10 cellular contexts compared by ENCODE assay signal in the genomic region with DNA sequence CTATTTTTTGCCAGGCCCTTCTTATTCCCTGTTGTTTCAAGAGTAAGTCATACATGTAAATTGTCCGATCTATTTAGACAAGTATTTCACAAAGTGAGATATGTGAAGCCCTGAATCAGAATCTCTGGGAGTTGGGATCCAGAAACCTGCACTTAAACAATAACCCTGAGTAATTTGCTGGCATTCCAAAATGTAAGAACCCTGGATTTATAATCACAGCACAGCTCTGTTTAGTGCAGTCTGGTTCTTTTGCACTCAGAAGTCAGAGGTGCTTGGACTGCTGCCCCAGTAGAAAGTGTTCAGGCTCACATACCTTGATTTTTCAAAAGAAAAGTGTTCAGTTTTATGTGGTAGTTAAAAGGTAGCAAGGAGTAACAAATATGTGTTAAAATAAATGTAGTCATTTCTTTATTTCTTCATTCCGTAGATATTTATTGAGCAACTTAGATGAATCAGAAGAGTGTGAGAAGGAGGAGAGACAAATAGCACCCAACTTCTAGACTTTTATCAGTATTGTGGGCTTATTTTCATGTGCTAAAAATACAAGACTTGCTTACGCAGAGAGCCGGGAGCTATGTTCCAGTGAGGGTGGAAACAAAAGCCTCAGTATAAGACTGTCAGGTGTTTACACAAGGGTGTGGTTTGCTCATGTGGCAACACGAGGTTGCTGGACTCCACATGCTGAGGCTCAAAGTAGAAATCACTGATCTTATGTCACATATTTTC.
DNase-seq lines count a peak whose midpoint lies in the region; ATAC-seq and TF ChIP-seq lines count a peak whose summit lies in the region.
"Had no signal": no experiment of that assay in that cellular context is flagged by ENCODE, and none has a peak within 500 bp of the region (broad histone marks: within the 10 kb centered on the region; RNA-seq: fewer than 3 reads in every experiment).

No MANE protein-coding gene starts in this region.

- H3K9me3 ChIP-seq in CD4-positive, CD25-positive, alpha-beta regulatory T cell (ENCODE audit: control insufficient read depth in 2 of 2, low read length in 2 of 2), result no peaks in the 10 kb centered on the region
- no peaks in the 10 kb centered on the region for H3K9me3 ChIP-seq in colonic mucosa

- intact Hi-C loops in colonic mucosa (cut with DNase I), result no loop called here

- no peaks in the 10 kb centered on the region for H3K27me3 Mint-ChIP-seq in CD4-positive, CD25-positive, alpha-beta regulatory T cell
- no peaks in the 10 kb centered on the region for H3K27me3 Mint-ChIP-seq in mesothelial cell of epicardium (ENCODE audit: low read depth)
- no peaks in the 10 kb centered on the region for H3K27me3 Mint-ChIP-seq in activated CD4-positive, alpha-beta T cell treated with anti-CD3 and anti-CD28 coated beads, Interleukin-2, amount 10 ng/mL, durations not matched to agents 7 days and 5 days

- H3K9ac ChIP-seq in colonic mucosa (ENCODE audit: low read depth in 2 of 2, low read length in 2 of 2), result peak overlapping the region in 1 of 2 donors; percentile 51
- H3K9ac ChIP-seq: BLaER1 treated with 17β-estradiol and CSF1 and Interleukin-3, amounts not matched to agents 10 nM and 100 nM had no signal

- H3K27me3 ChIP-seq in CD4-positive, CD25-positive, alpha-beta regulatory T cell (ENCODE audit: control insufficient read depth, insufficient read depth, low read length), result no peaks in the 10 kb centered on the region
- no peaks in the 10 kb centered on the region for H3K27me3 ChIP-seq in colonic mucosa
- H3K27me3 ChIP-seq: BLaER1 treated with 17β-estradiol and CSF1 and Interleukin-3, amounts not matched to agents 10 nM and 100 nM had no signal

- peak overlapping the region in 1 of 3 donors; percentile 32 for H3K27ac Mint-ChIP-seq in CD4-positive, CD25-positive, alpha-beta regulatory T cell
- H3K27ac Mint-ChIP-seq in mesothelial cell of epicardium, result peak overlapping the region; percentile 57
- no peak overlapping the region for H3K27ac Mint-ChIP-seq in activated CD4-positive, alpha-beta T cell treated with anti-CD3 and anti-CD28 coated beads, Interleukin-2, amount 10 ng/mL, durations not matched to agents 7 days and 5 days

- POLR2A ChIA-PET in activated CD4-positive, alpha-beta T cell treated with anti-CD3 and anti-CD28 coated beads, Interleukin-2, amount 10 ng/mL, durations not matched to agents 7 days and 5 days (lab: Charles Lee), result no interaction called here

- no peak for ATAC-seq in CD4-positive, CD25-positive, alpha-beta regulatory T cell (ENCODE audit: low read depth in 2 of 2)
- ATAC-seq in GM18519 (IDR thresholded peaks at IDR 0.05; ENCODE audit: low FRiP score, unreplicated experiment), result no peak

- peaks cover 7 to 27% (median 14%) of the 10 kb centered on the region in 4 donors for H3K4me1 Mint-ChIP-seq in CD4-positive, CD25-positive, alpha-beta regulatory T cell
- H3K4me1 Mint-ChIP-seq in mesothelial cell of epicardium, result peaks cover 9% of the 10 kb centered on the region
- peaks cover 11% of the 10 kb centered on the region for H3K4me1 Mint-ChIP-seq in activated CD4-positive, alpha-beta T cell treated with anti-CD3 and anti-CD28 coated beads, Interleukin-2, amount 10 ng/mL, durations not matched to agents 7 days and 5 days

- no peaks in the 10 kb centered on the region for H3K4me1 ChIP-seq in CD4-positive, CD25-positive, alpha-beta regulatory T cell (ENCODE audit: control insufficient read depth, insufficient read depth, low read length, poor library complexity, severe bottlenecking)
- no peaks in the 10 kb centered on the region for H3K4me1 ChIP-seq in colonic mucosa
- H3K4me1 ChIP-seq: BLaER1 treated with 17β-estradiol and CSF1 and Interleukin-3, amounts not matched to agents 10 nM and 100 nM had no signal

- H3K4me3 ChIP-seq in CD4-positive, CD25-positive, alpha-beta regulatory T cell (ENCODE audit: low read depth, low read length), result peak overlapping the region; percentile 4
- H3K4me3 ChIP-seq in colonic mucosa, result no peak overlapping the region
- H3K4me3 ChIP-seq: BLaER1 treated with 17β-estradiol and CSF1 and Interleukin-3, amounts not matched to agents 10 nM and 100 nM had no signal

- no peak overlapping the region for H3K4me3 Mint-ChIP-seq in CD4-positive, CD25-positive, alpha-beta regulatory T cell
- H3K4me3 Mint-ChIP-seq in mesothelial cell of epicardium, result no peak overlapping the region
- H3K4me3 Mint-ChIP-seq in activated CD4-positive, alpha-beta T cell treated with anti-CD3 and anti-CD28 coated beads, Interleukin-2, amount 10 ng/mL, durations not matched to agents 7 days and 5 days, result no peak overlapping the region

- peak overlapping the region; percentile 30 for H3K27ac ChIP-seq in CD4-positive, CD25-positive, alpha-beta regulatory T cell (ENCODE audit: insufficient read depth, low read length, poor library complexity, severe bottlenecking)
- H3K27ac ChIP-seq in colonic mucosa, result peak overlapping the region; percentile 46
- H3K27ac ChIP-seq: BLaER1 treated with 17β-estradiol and CSF1 and Interleukin-3, amounts not matched to agents 10 nM and 100 nM had no signal

- no peak for TF ChIP-seq CTCF in colonic mucosa (IDR thresholded peaks at IDR 0.05)
- no peak for TF ChIP-seq CTCF in mesothelial cell of epicardium (IDR thresholded peaks at IDR 0.05; ENCODE audit: unreplicated experiment)

- peaks cover 44% of the 10 kb centered on the region for H3K36me3 ChIP-seq in CD4-positive, CD25-positive, alpha-beta regulatory T cell (ENCODE audit: control insufficient read depth, insufficient read depth, low read length)
- H3K36me3 ChIP-seq in colonic mucosa, result no peaks in the 10 kb centered on the region

- CTCF ChIA-PET in activated CD4-positive, alpha-beta T cell treated with anti-CD3 and anti-CD28 coated beads, Interleukin-2, amount 10 ng/mL, durations not matched to agents 7 days and 5 days (lab: Charles Lee), result interaction anchor here (0.6 to 0.7 kb wide), 2 partner anchors 20 to 26 kb away, joined by 3 read pairs; no protein-coding TSS in a partner anchor

- peaks cover 30% of the 10 kb centered on the region for H3K36me3 Mint-ChIP-seq in CD4-positive, CD25-positive, alpha-beta regulatory T cell
- peaks cover 22% of the 10 kb centered on the region for H3K36me3 Mint-ChIP-seq in mesothelial cell of epicardium
- H3K36me3 Mint-ChIP-seq in activated CD4-positive, alpha-beta T cell treated with anti-CD3 and anti-CD28 coated beads, Interleukin-2, amount 10 ng/mL, durations not matched to agents 7 days and 5 days (ENCODE audit: low read depth), result peaks cover 44% of the 10 kb centered on the region

- H3K9me3 Mint-ChIP-seq in CD4-positive, CD25-positive, alpha-beta regulatory T cell, result peaks cover 0 to 4% (median 0%) of the 10 kb centered on the region in 7 donors
- H3K9me3 Mint-ChIP-seq in mesothelial cell of epicardium, result peaks cover 18% of the 10 kb centered on the region
- H3K9me3 Mint-ChIP-seq in activated CD4-positive, alpha-beta T cell treated with anti-CD3 and anti-CD28 coated beads, Interleukin-2, amount 10 ng/mL, durations not matched to agents 7 days and 5 days, result peaks cover 4% of the 10 kb centered on the region

- no peak for DNase-seq in CD4-positive, CD25-positive, alpha-beta regulatory T cell
- DNase-seq in LoVo (ENCODE audit: low spot score) (peak; percentile 73), colonic mucosa (peak; percentile 73), mesothelial cell of epicardium (ENCODE audit: low spot score in 2 of 2, unreplicated experiment in 2 of 2) (no peak), pons (ENCODE audit: low spot score) (no peak)
- DNase-seq in activated CD4-positive, alpha-beta T cell treated with anti-CD3 and anti-CD28 coated beads, Interleukin-2, amount 10 ng/mL, durations not matched to agents 7 days and 5 days, result no peak
- DNase-seq in central memory CD4-positive, alpha-beta T cell, result no peak
- DNase-seq: stimulated activated CD4-positive, alpha-beta T cell treated with anti-CD3 and anti-CD28 coated beads, Interleukin-4, amount 100 ng/mL, for 24 hours had no signal

Comparison
In these comparisons a context has a peak if more than half of its experiments do, and no peak if none do; other contexts are left out.
1. DNase-seq: peak in LoVo (single experiment) and colonic mucosa (single experiment); none in CD4-positive, CD25-positive, alpha-beta regulatory T cell (0 of 3), mesothelial cell of epicardium (0 of 2), activated CD4-positive, alpha-beta T cell treated with anti-CD3 and anti-CD28 coated beads, Interleukin-2, amount 10 ng/mL, durations not matched to agents 7 days and 5 days (single experiment), pons (single experiment) and central memory CD4-positive, alpha-beta T cell (single experiment).